Comparison of ENCODE assay signal across 24 cellular contexts in the genomic region with DNA sequence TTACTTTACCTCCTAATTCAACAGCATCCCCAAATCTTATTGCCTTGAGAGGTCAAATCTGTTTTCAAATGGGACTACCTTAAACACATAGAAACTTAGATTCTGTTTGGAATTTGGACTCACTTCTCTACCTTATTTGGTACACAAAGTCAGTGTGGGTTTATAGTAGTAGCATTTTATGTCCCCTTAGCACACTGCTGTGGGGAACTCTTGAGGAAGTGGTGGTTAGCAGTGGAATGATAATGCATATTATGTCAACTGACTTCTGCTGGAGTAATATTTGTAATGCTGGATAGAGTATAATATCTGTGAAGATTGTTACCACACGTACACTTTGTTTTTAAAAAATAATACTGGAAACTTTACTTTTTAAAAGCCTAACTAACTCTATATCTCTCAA.
A peak's percentile ranks its signal among the peaks of the same experiment; 100 is the strongest.
DNase-seq lines count a peak whose midpoint lies in the region; ATAC-seq and TF ChIP-seq lines count a peak whose summit lies in the region.
"Had no signal": no experiment of that assay in that cellular context is flagged by ENCODE, and none has a peak within 500 bp of the region (broad histone marks: within the 10 kb centered on the region; RNA-seq: fewer than 3 reads in every experiment).

No MANE protein-coding gene starts in this region.

- in situ Hi-C loops in mammary epithelial cell (cut with MboI; ENCODE audit: low sequenced_read_pairs in 2 of 2) (no loop called here), astrocyte of the spinal cord (cut with HindIII; ENCODE audit: low sequenced_read_pairs) (no loop called here)

- TF ChIP-seq CTCF in mammary epithelial cell (conservative IDR thresholded peaks at IDR 0.05 in 1 of 2, IDR thresholded peaks at IDR 0.05 in 1 of 2; ENCODE audit: extremely low read depth in 1 of 2, insufficient read depth in 1 of 2, low read depth in 1 of 2, low read length in 2 of 2) (no peak), MCF 10A (IDR thresholded peaks at IDR 0.05; ENCODE audit: unreplicated experiment) (no peak), astrocyte of the spinal cord (IDR thresholded peaks at IDR 0.05; ENCODE audit: low read depth, low read length) (no peak), upper lobe of right lung (IDR thresholded peaks at IDR 0.05) (no peak)

- H3K36me3 Mint-ChIP-seq in MCF 10A (ENCODE audit: insufficient read depth, unreplicated experiment), result no peaks in the 10 kb centered on the region
- H3K36me3 Mint-ChIP-seq: mesothelial cell of epicardium, type B pancreatic cell had no signal

- H3K9me3 Mint-ChIP-seq in MCF 10A (ENCODE audit: unreplicated experiment), result no peaks in the 10 kb centered on the region
- H3K9me3 Mint-ChIP-seq: activated B cell treated with CpG ODN at 0.5 μM for 24 hours, HFFc6, mesothelial cell of epicardium, type B pancreatic cell had no signal

- intact Hi-C loops in mammary epithelial cell (cut with micrococcal nuclease), result no loop called here
- intact Hi-C loops in MCF 10A (cut with micrococcal nuclease), result no loop called here
- intact Hi-C loops in upper lobe of right lung (cut with DNase I), result no loop called here

- H3K79me2 ChIP-seq in mammary epithelial cell (ENCODE audit: insufficient read depth, low read length), result no peaks in the 10 kb centered on the region
- H3K79me2 ChIP-seq: hepatocyte had no signal

- H3K27me3 ChIP-seq in mammary epithelial cell (ENCODE audit: insufficient read depth, low read length), result no peaks in the 10 kb centered on the region
- H3K27me3 ChIP-seq in upper lobe of right lung, result no peaks in the 10 kb centered on the region
- H3K27me3 ChIP-seq: hepatocyte had no signal

- H3K9me3 ChIP-seq in mammary epithelial cell (replicated peaks; ENCODE audit: insufficient read depth, low read length) (no peaks in the 10 kb centered on the region), upper lobe of right lung (no peaks in the 10 kb centered on the region)

- no peak overlapping the region for H3K4me3 Mint-ChIP-seq in MCF 10A (ENCODE audit: unreplicated experiment)
- H3K4me3 Mint-ChIP-seq: activated B cell treated with CpG ODN at 0.5 μM for 24 hours; central memory CD8-positive, alpha-beta T cell; HFFc6; mesothelial cell of epicardium; type B pancreatic cell had no signal

- DNase-seq in mammary epithelial cell (no peak), MCF 10A (ENCODE audit: unreplicated experiment) (no peak), NOMO-1 treated with dmso at 0.1 percent for 144 hours (lab: John Stamatoyannopoulos, UW; ENCODE audit: unreplicated experiment) (peak; percentile 42), astrocyte of the spinal cord (ENCODE audit: low read depth, low spot score) (peak; percentile 42), upper lobe of right lung (no peak), NCI-H69 (lab: John Stamatoyannopoulos, UW) (no peak)
- DNase-seq: activated B cell treated with CpG ODN at 0.5 μM for 24 hours; C1 segment of cervical spinal cord; DMS53; effector memory CD4-positive, alpha-beta T cell; HFFc6; kidney glomerular epithelial cell; NCI-H2171; NCI-H82; RPMI8226; stimulated activated naive CD4-positive, alpha-beta T cell treated with Interleukin-2 at 50 U/mL for 16 hours had no signal

- POLR2A ChIA-PET in MCF 10A (lab: Yijun Ruan, JAX), result no interaction called here

- H3K27ac Mint-ChIP-seq in MCF 10A (ENCODE audit: low read depth, unreplicated experiment), result no peak overlapping the region
- H3K27ac Mint-ChIP-seq: activated B cell treated with CpG ODN at 0.5 μM for 24 hours, HFFc6, mesothelial cell of epicardium, type B pancreatic cell had no signal

- H3K27ac ChIP-seq in mammary epithelial cell (ENCODE audit: insufficient read depth, low read depth, low read length), result no peak overlapping the region
- no peak overlapping the region for H3K27ac ChIP-seq in upper lobe of right lung
- H3K27ac ChIP-seq: 22Rv1, hepatocyte had no signal

- peaks cover 18% of the 10 kb centered on the region for H3K4me1 Mint-ChIP-seq in MCF 10A (ENCODE audit: insufficient read depth, unreplicated experiment)
- H3K4me1 Mint-ChIP-seq: activated B cell treated with CpG ODN at 0.5 μM for 24 hours; central memory CD8-positive, alpha-beta T cell had no signal

- BruUV-seq in mammary epithelial cell (replicated peaks; lab: Mats Ljungman, UMichigan), result no TSS peak
- no TSS peak for BruUV-seq in MCF 10A (replicated peaks; lab: Mats Ljungman, UMichigan)

- H3K36me3 ChIP-seq in mammary epithelial cell (ENCODE audit: insufficient read depth, low read length) (no peaks in the 10 kb centered on the region), upper lobe of right lung (no peaks in the 10 kb centered on the region)

- peak overlapping the region; percentile 16 for H2AFZ ChIP-seq in mammary epithelial cell (ENCODE audit: low read depth, low read length)
- H2AFZ ChIP-seq: hepatocyte had no signal

- peak; percentile 74 for ATAC-seq in upper lobe of right lung
- no peak for ATAC-seq in GM21717 (IDR thresholded peaks at IDR 0.05; ENCODE audit: unreplicated experiment)
- no peak for ATAC-seq in HG02970 (IDR thresholded peaks at IDR 0.05; ENCODE audit: low FRiP score, unreplicated experiment)
- ATAC-seq: HepG2 had no signal

- CTCF ChIA-PET in mammary epithelial cell (lab: Charles Lee; ENCODE audit: low non-redundant PET), result no interaction called here
- CTCF ChIA-PET in MCF 10A (lab: Yijun Ruan, JAX), result interaction anchor here (0.7 kb wide), 1 partner anchor 19 kb away, joined by 3 read pairs; no protein-coding TSS in a partner anchor

- H3K4me3 ChIP-seq in mammary epithelial cell (replicated peaks in 1 of 3; ENCODE audit: insufficient read depth in 1 of 3, low read depth in 2 of 3, low read length in 3 of 3) (no peak overlapping the region), astrocyte of the spinal cord (ENCODE audit: low read depth, low read length) (no peak overlapping the region), upper lobe of right lung (no peak overlapping the region)
- H3K4me3 ChIP-seq: hepatocyte had no signal

- H3K4me2 ChIP-seq in mammary epithelial cell (ENCODE audit: insufficient read depth, low read depth, low read length), result no peak overlapping the region
- H3K4me2 ChIP-seq: hepatocyte had no signal

- no peak overlapping the region for H3K9ac ChIP-seq in mammary epithelial cell (ENCODE audit: insufficient read depth, low read length)

- H4K20me1 ChIP-seq in mammary epithelial cell (ENCODE audit: insufficient read depth, low read length), result no peaks in the 10 kb centered on the region

- H3K4me1 ChIP-seq in mammary epithelial cell (ENCODE audit: insufficient read depth, low read length) (peaks cover 5% of the 10 kb centered on the region), upper lobe of right lung (no peaks in the 10 kb centered on the region)

- no peaks in the 10 kb centered on the region for H3K27me3 Mint-ChIP-seq in MCF 10A (ENCODE audit: insufficient read depth, unreplicated experiment)
- H3K27me3 Mint-ChIP-seq: activated B cell treated with CpG ODN at 0.5 μM for 24 hours; central memory CD8-positive, alpha-beta T cell; type B pancreatic cell had no signal

- 100% methylated on average over 1 of the region's 1 CpG for WGBS in mammary epithelial cell (ENCODE audit: low coverage, missing lambda C conversion rate)

- dilution Hi-C loops in mammary epithelial cell (cut with HindIII; ENCODE audit: low sequenced_read_pairs), result no loop called here

Comparison
In these comparisons a context has a peak if more than half of its experiments do, and no peak if none do; other contexts are left out.
1. DNase-seq: peak in NOMO-1 treated with dmso at 0.1 percent for 144 hours (single experiment) and astrocyte of the spinal cord (single experiment); none in mammary epithelial cell (single experiment), MCF 10A (single experiment), upper lobe of right lung (single experiment) and NCI-H69 (single experiment).